In genomic region chr11:114482114-114482513, GRCh38 we compare ENCODE assay signal across 17 cellular contexts.
"Had no signal": no experiment of that assay in that cellular context is flagged by ENCODE, and none has a peak within 500 bp of the region (broad histone marks: within the 10 kb centered on the region; RNA-seq: fewer than 3 reads in every experiment).

No MANE protein-coding gene starts in this region.

- H3K4me1 ChIP-seq: right atrium auricular region had no signal

- H3K4me3 ChIP-seq: hepatocyte, right atrium auricular region, transverse colon had no signal

- FAIRE-seq: astrocyte, bronchial epithelial cell, small intestine had no signal

- H3K36me3 ChIP-seq: right atrium auricular region, transverse colon had no signal

- DNase-seq: activated CD4-positive, alpha-beta T cell treated with anti-CD3 and anti-CD28 coated beads for 1 hour; activated CD4-positive, alpha-beta T cell treated with anti-CD3 and anti-CD28 coated beads, Interleukin-2, amount 50 U/mL, for 4 hours; activated naive CD4-positive, alpha-beta T cell treated with anti-CD3 and anti-CD28 coated beads for 36 hours; activated naive CD8-positive, alpha-beta T cell treated with anti-CD3 and anti-CD28 coated beads, Interleukin-2, amount 50 U/mL, for 24 hours; activated T-cell treated with anti-CD3 and anti-CD28 coated beads for 4 hours; dermis blood vessel endothelial cell; left ventricle myocardium superior; small intestine; stimulated activated CD4-positive, alpha-beta T cell treated with anti-CD3 and anti-CD28 coated beads, Interleukin-4, amount 100 ng/mL, for 24 hours; stimulated activated naive CD4-positive, alpha-beta T cell; substantia nigra; transverse colon had no signal

- H3K4me2 ChIP-seq: hepatocyte had no signal

- H2AFZ ChIP-seq: hepatocyte had no signal

- H3K27me3 ChIP-seq: hepatocyte, right atrium auricular region, transverse colon had no signal

- H3K27ac ChIP-seq: hepatocyte, right atrium auricular region, transverse colon had no signal

- H3K79me2 ChIP-seq: hepatocyte had no signal

- ATAC-seq: activated naive CD8-positive, alpha-beta T cell treated with anti-CD3 and anti-CD28 coated beads, Interleukin-2, amount 50 U/mL, for 24 hours; activated T-helper 17 cell treated with anti-CD3 and anti-CD28 coated beads, Interleukin-2, amount 50 U/mL, for 72 hours; left ventricle myocardium superior had no signal

- H3K9me3 ChIP-seq: right atrium auricular region, transverse colon had no signal
